ENCODE assay signal across 31 cellular contexts in the genomic region with DNA sequence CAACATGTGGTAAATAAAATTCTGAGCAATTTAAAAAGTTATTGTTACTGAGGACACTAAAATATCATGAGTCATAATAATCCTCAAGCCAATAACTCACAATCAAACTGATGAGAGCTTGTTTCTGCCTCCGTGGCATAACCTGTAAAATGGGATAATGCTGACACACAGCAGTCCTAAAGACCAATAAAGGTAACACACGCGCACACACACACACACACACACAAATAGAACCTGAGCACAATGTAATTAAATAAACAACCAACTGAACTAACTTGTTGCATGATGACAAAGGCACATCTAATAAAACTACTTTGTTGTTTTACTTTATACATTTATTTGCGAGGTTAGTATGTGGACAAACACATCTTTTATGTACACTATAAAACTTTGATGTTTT.
"Had no signal": no experiment of that assay in that cellular context is flagged by ENCODE, and none has a peak within 500 bp of the region (broad histone marks: within the 10 kb centered on the region; RNA-seq: fewer than 3 reads in every experiment).

No MANE protein-coding gene starts in this region.

- H3K36me3 Mint-ChIP-seq: activated naive CD4-positive, alpha-beta T cell treated with anti-CD3 and anti-CD28 coated beads, Interleukin-2, amount 10 ng/mL, durations not matched to agents 7 days and 5 days; activated naive CD4-positive, alpha-beta T cell treated with anti-CD3 and anti-CD28 coated beads, Interleukin-2, amount 50 U/mL, for 72 hours; activated naive CD8-positive, alpha-beta T cell treated with anti-CD3 and anti-CD28 coated beads, Interleukin-2, amount 10 ng/mL, durations not matched to agents 7 days and 5 days; WTC11 had no signal

- H3K4me1 Mint-ChIP-seq: activated CD4-positive, alpha-beta memory T cell treated with anti-CD3 and anti-CD28 coated beads, Interleukin-2, amount 10 ng/mL, durations not matched to agents 7 days and 5 days; activated CD4-positive, alpha-beta T cell treated with anti-CD3 and anti-CD28 coated beads, Interleukin-2, amount 10 ng/mL, durations not matched to agents 7 days and 5 days; activated naive CD4-positive, alpha-beta T cell treated with anti-CD3 and anti-CD28 coated beads, Interleukin-2, amount 10 ng/mL, durations not matched to agents 7 days and 5 days; activated naive CD8-positive, alpha-beta T cell treated with anti-CD3 and anti-CD28 coated beads, Interleukin-2, amount 10 ng/mL, durations not matched to agents 7 days and 5 days; central memory CD8-positive, alpha-beta T cell had no signal

- H3K36me3 ChIP-seq: brain microvascular endothelial cell had no signal

- FAIRE-seq: astrocyte, bronchial epithelial cell had no signal

- H3K27me3 Mint-ChIP-seq: activated CD4-positive, alpha-beta memory T cell treated with anti-CD3 and anti-CD28 coated beads, Interleukin-2, amount 10 ng/mL, durations not matched to agents 7 days and 5 days; activated CD4-positive, alpha-beta T cell treated with anti-CD3 and anti-CD28 coated beads, Interleukin-2, amount 10 ng/mL, durations not matched to agents 7 days and 5 days; activated naive CD4-positive, alpha-beta T cell treated with anti-CD3 and anti-CD28 coated beads, Interleukin-2, amount 10 ng/mL, durations not matched to agents 7 days and 5 days; activated naive CD8-positive, alpha-beta T cell treated with anti-CD3 and anti-CD28 coated beads, Interleukin-2, amount 10 ng/mL, durations not matched to agents 7 days and 5 days; activated T-cell treated with anti-CD3 and anti-CD28 coated beads, Interleukin-2, amount 50 U/mL, for 24 hours; central memory CD8-positive, alpha-beta T cell; effector memory CD8-positive, alpha-beta T cell had no signal

- H3K9me3 Mint-ChIP-seq: activated CD4-positive, alpha-beta T cell treated with anti-CD3 and anti-CD28 coated beads, Interleukin-2, amount 10 ng/mL, durations not matched to agents 7 days and 5 days; activated naive CD8-positive, alpha-beta T cell treated with anti-CD3 and anti-CD28 coated beads, Interleukin-2, amount 10 ng/mL, durations not matched to agents 7 days and 5 days; WTC11 had no signal

- DNase-seq: activated CD4-positive, alpha-beta memory T cell treated with anti-CD3 and anti-CD28 coated beads, Interleukin-2, amount 10 ng/mL, durations not matched to agents 7 days and 5 days; activated CD4-positive, alpha-beta T cell treated with anti-CD3 and anti-CD28 coated beads for 1 hour; activated CD4-positive, alpha-beta T cell treated with anti-CD3 and anti-CD28 coated beads for 4 hours; activated CD4-positive, alpha-beta T cell treated with anti-CD3 and anti-CD28 coated beads, Interleukin-2, amount 10 ng/mL, durations not matched to agents 7 days and 5 days; activated CD4-positive, alpha-beta T cell treated with anti-CD3 and anti-CD28 coated beads, Interleukin-2, amount 50 U/mL, for 4 hours; activated CD8-positive, alpha-beta memory T cell treated with anti-CD3 and anti-CD28 coated beads, Interleukin-2, amount 50 U/mL, for 48 hours; activated gamma-delta T cell; activated naive CD4-positive, alpha-beta T cell; activated naive CD4-positive, alpha-beta T cell treated with anti-CD3 and anti-CD28 coated beads, Interleukin-2, amount 10 ng/mL, durations not matched to agents 7 days and 5 days; activated naive CD8-positive, alpha-beta T cell treated with anti-CD3 and anti-CD28 coated beads, Interleukin-2, amount 10 ng/mL, durations not matched to agents 7 days and 5 days; activated T-cell treated with anti-CD3 and anti-CD28 coated beads for 4 hours; activated T-cell treated with anti-CD3 and anti-CD28 coated beads, Interleukin-2, amount 50 U/mL, for 24 hours; activated T-cell treated with anti-CD3 and anti-CD28 coated beads, Interleukin-2, amount 50 U/mL, for 72 hours; amniotic stem cell; anterior cingulate cortex; brain microvascular endothelial cell; cortex of kidney; dermis blood vessel endothelial cell; effector CD4-positive, alpha-beta T cell; effector memory CD8-positive, alpha-beta T cell; foreskin melanocyte; head of caudate nucleus; hippocampal formation; T-helper 2 cell had no signal

- H3K27me3 ChIP-seq: brain microvascular endothelial cell had no signal

- H3K27ac ChIP-seq: brain microvascular endothelial cell, VCaP had no signal

- H3K27ac Mint-ChIP-seq: activated CD4-positive, alpha-beta memory T cell treated with anti-CD3 and anti-CD28 coated beads, Interleukin-2, amount 10 ng/mL, durations not matched to agents 7 days and 5 days; activated CD4-positive, alpha-beta T cell treated with anti-CD3 and anti-CD28 coated beads, Interleukin-2, amount 10 ng/mL, durations not matched to agents 7 days and 5 days; activated naive CD4-positive, alpha-beta T cell treated with anti-CD3 and anti-CD28 coated beads, Interleukin-2, amount 10 ng/mL, durations not matched to agents 7 days and 5 days; activated naive CD4-positive, alpha-beta T cell treated with anti-CD3 and anti-CD28 coated beads, Interleukin-2, amount 50 U/mL, for 72 hours; activated naive CD8-positive, alpha-beta T cell treated with anti-CD3 and anti-CD28 coated beads, Interleukin-2, amount 10 ng/mL, durations not matched to agents 7 days and 5 days; activated T-cell treated with anti-CD3 and anti-CD28 coated beads, Interleukin-2, amount 50 U/mL, for 24 hours; activated T-cell treated with anti-CD3 and anti-CD28 coated beads, Interleukin-2, amount 50 U/mL, for 72 hours; effector memory CD8-positive, alpha-beta T cell; WTC11 had no signal

- ATAC-seq: activated naive CD4-positive, alpha-beta T cell treated with anti-CD3 and anti-CD28 coated beads, Interleukin-2, amount 50 U/mL, for 72 hours; activated T-cell treated with anti-CD3 and anti-CD28 coated beads, Interleukin-2, amount 50 U/mL, for 72 hours; effector memory CD8-positive, alpha-beta T cell; esophagus mucosa; WTC11 had no signal

- H3K4me3 Mint-ChIP-seq: activated CD4-positive, alpha-beta memory T cell treated with anti-CD3 and anti-CD28 coated beads, Interleukin-2, amount 10 ng/mL, durations not matched to agents 7 days and 5 days; activated CD4-positive, alpha-beta T cell treated with anti-CD3 and anti-CD28 coated beads, Interleukin-2, amount 10 ng/mL, durations not matched to agents 7 days and 5 days; activated naive CD4-positive, alpha-beta T cell treated with anti-CD3 and anti-CD28 coated beads, Interleukin-2, amount 10 ng/mL, durations not matched to agents 7 days and 5 days; activated naive CD8-positive, alpha-beta T cell treated with anti-CD3 and anti-CD28 coated beads, Interleukin-2, amount 10 ng/mL, durations not matched to agents 7 days and 5 days; activated T-cell treated with anti-CD3 and anti-CD28 coated beads, Interleukin-2, amount 50 U/mL, for 24 hours; activated T-cell treated with anti-CD3 and anti-CD28 coated beads, Interleukin-2, amount 50 U/mL, for 72 hours; central memory CD8-positive, alpha-beta T cell; effector memory CD8-positive, alpha-beta T cell; WTC11 had no signal
